1 cellular context compared by ENCODE assay signal in genomic region chr17:8288336-8289102, GRCh38.
A peak's percentile ranks its signal among the peaks of the same experiment; 100 is the strongest.
TF ChIP-seq lines count a peak whose summit lies in the region.

A gene with protein sequence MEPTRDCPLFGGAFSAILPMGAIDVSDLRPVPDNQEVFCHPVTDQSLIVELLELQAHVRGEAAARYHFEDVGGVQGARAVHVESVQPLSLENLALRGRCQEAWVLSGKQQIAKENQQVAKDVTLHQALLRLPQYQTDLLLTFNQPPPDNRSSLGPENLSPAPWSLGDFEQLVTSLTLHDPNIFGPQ (plus strand): TSS chr17:8288670. CDS start chr17:8288789, 119 bp downstream.

TF ChIP-seq in K562, 482 proteins besides CTCF, POLR2A, EP300 and RAD21 (continued from another document and continues in another):
- no peak for TF ChIP-seq HMGXB4 (CRISPR knock-in tag; IDR thresholded peaks at IDR 0.05)
- TF ChIP-seq, protein P1, sequence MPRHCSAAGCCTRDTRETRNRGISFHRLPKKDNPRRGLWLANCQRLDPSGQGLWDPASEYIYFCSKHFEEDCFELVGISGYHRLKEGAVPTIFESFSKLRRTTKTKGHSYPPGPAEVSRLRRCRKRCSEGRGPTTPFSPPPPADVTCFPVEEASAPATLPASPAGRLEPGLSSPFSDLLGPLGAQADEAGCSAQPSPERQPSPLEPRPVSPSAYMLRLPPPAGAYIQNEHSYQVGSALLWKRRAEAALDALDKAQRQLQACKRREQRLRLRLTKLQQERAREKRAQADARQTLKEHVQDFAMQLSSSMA (CRISPR knock-in tag; IDR thresholded peaks at IDR 0.05): no peak
- no peak for TF ChIP-seq ZNF717 (CRISPR knock-in tag; IDR thresholded peaks at IDR 0.05)
- no peak for TF ChIP-seq POLR3G (IDR thresholded peaks at IDR 0.05; ENCODE audit: extremely low read depth, insufficient read length, insufficient replicate concordance)
- no peak for TF ChIP-seq NCOA1 (IDR thresholded peaks at IDR 0.05; ENCODE audit: low read depth)
- TF ChIP-seq, protein P2, sequence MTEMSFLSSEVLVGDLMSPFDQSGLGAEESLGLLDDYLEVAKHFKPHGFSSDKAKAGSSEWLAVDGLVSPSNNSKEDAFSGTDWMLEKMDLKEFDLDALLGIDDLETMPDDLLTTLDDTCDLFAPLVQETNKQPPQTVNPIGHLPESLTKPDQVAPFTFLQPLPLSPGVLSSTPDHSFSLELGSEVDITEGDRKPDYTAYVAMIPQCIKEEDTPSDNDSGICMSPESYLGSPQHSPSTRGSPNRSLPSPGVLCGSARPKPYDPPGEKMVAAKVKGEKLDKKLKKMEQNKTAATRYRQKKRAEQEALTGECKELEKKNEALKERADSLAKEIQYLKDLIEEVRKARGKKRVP (CRISPR knock-in tag; IDR thresholded peaks at IDR 0.05): no peak
- no peak for TF ChIP-seq HDGF (IDR thresholded peaks at IDR 0.05)
- TF ChIP-seq CCAR2 (IDR thresholded peaks at IDR 0.05; ENCODE audit: low read depth, low read length): no peak
- no peak for TF ChIP-seq ZNF780A (CRISPR knock-in tag; IDR thresholded peaks at IDR 0.05)
- TF ChIP-seq KAT8 (IDR thresholded peaks at IDR 0.05; ENCODE audit: low read depth): no peak
- no peak for TF ChIP-seq BCL6 (CRISPR knock-in tag; IDR thresholded peaks at IDR 0.05)
- no peak for TF ChIP-seq ZBED1 (IDR thresholded peaks at IDR 0.05)
- TF ChIP-seq PTRF (tag; IDR thresholded peaks at IDR 0.05): no peak
- no peak for TF ChIP-seq HOXB6 (CRISPR knock-in tag; IDR thresholded peaks at IDR 0.05; ENCODE audit: borderline replicate concordance)
- no peak for TF ChIP-seq SETDB1 (IDR thresholded peaks at IDR 0.05; ENCODE audit: low read length)
- no peak for TF ChIP-seq TCF7 (IDR thresholded peaks at IDR 0.05; ENCODE audit: borderline replicate concordance)
- no peak for TF ChIP-seq PHB (CRISPR knock-in tag; IDR thresholded peaks at IDR 0.05)
- no peak for TF ChIP-seq JUN (IDR thresholded peaks at IDR 0.05; ENCODE audit: borderline replicate concordance, low read depth, low read length)
- no peak for TF ChIP-seq JUN (CRISPR knock-in tag; IDR thresholded peaks at IDR 0.05; ENCODE audit: borderline replicate concordance)
- TF ChIP-seq ZBTB1 (CRISPR knock-in tag; IDR thresholded peaks at IDR 0.05; ENCODE audit: borderline replicate concordance, low read depth): no peak
- TF ChIP-seq ZKSCAN8 (CRISPR knock-in tag; IDR thresholded peaks at IDR 0.05): no peak
- no peak for TF ChIP-seq NR2C2 (CRISPR knock-in tag; IDR thresholded peaks at IDR 0.05)
- peak; percentile 83 for TF ChIP-seq NR2C2 (tag; IDR thresholded peaks at IDR 0.05)
- TF ChIP-seq HDAC1 (IDR thresholded peaks at IDR 0.05): no peak
- TF ChIP-seq, protein P3, sequence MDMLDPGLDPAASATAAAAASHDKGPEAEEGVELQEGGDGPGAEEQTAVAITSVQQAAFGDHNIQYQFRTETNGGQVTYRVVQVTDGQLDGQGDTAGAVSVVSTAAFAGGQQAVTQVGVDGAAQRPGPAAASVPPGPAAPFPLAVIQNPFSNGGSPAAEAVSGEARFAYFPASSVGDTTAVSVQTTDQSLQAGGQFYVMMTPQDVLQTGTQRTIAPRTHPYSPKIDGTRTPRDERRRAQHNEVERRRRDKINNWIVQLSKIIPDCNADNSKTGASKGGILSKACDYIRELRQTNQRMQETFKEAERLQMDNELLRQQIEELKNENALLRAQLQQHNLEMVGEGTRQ (CRISPR knock-in tag; IDR thresholded peaks at IDR 0.05): peak; percentile 60
- TF ChIP-seq ZNF766 (CRISPR knock-in tag; conservative IDR thresholded peaks at IDR 0.05): no peak
- TF ChIP-seq, protein P4, sequence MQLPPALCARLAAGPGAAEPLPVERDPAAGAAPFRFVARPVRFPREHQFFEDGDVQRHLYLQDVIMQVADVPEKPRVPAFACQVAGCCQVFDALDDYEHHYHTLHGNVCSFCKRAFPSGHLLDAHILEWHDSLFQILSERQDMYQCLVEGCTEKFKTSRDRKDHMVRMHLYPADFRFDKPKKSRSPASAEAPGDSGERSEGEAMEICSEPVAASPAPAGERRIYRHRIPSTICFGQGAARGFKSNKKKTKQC (CRISPR knock-in tag; IDR thresholded peaks at IDR 0.05): no peak; the same call in 1 of the 2 replicates
- TF ChIP-seq ZC3H4 (CRISPR knock-in tag; IDR thresholded peaks at IDR 0.05; ENCODE audit: borderline replicate concordance): no peak
- 0 out of 2 replicates have a peak, but pooled peaks have one; percentile 31 for TF ChIP-seq TOE1 (IDR thresholded peaks at IDR 0.05; ENCODE audit: borderline replicate concordance)
- no peak for TF ChIP-seq TOE1 (CRISPR knock-in tag; IDR thresholded peaks at IDR 0.05; ENCODE audit: borderline replicate concordance, low read depth)
- TF ChIP-seq MGA (IDR thresholded peaks at IDR 0.05): peak; percentile 31
- no peak for TF ChIP-seq PML (IDR thresholded peaks at IDR 0.05; ENCODE audit: low read length)
- TF ChIP-seq EZH2 (IDR thresholded peaks at IDR 0.05; ENCODE audit: borderline replicate concordance, low read depth, low read length): no peak
- TF ChIP-seq SMARCA5 (IDR thresholded peaks at IDR 0.05): no peak
- TF ChIP-seq SIN3A (IDR thresholded peaks at IDR 0.05; ENCODE audit: borderline replicate concordance in 2 of 2, control insufficient read depth in 1 of 2, low read depth in 2 of 2, low read length in 2 of 2): no peak
- TF ChIP-seq, protein P5, sequence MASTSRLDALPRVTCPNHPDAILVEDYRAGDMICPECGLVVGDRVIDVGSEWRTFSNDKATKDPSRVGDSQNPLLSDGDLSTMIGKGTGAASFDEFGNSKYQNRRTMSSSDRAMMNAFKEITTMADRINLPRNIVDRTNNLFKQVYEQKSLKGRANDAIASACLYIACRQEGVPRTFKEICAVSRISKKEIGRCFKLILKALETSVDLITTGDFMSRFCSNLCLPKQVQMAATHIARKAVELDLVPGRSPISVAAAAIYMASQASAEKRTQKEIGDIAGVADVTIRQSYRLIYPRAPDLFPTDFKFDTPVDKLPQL (IDR thresholded peaks at IDR 0.05; ENCODE audit: extremely low read depth, insufficient read length): no peak
- no peak for TF ChIP-seq MEF2D (tag; conservative IDR thresholded peaks at IDR 0.05; ENCODE audit: low read depth)
- TF ChIP-seq TAL1 (IDR thresholded peaks at IDR 0.05): no peak
- no peak for TF ChIP-seq HLTF (IDR thresholded peaks at IDR 0.05)
- no peak for TF ChIP-seq ZNF23 (CRISPR knock-in tag; IDR thresholded peaks at IDR 0.05)
- no peak for TF ChIP-seq ZNF561 (CRISPR knock-in tag; conservative IDR thresholded peaks at IDR 0.05)
- peak; percentile 65; the same call in 1 of the 2 replicates for TF ChIP-seq RBFOX2 (IDR thresholded peaks at IDR 0.05; ENCODE audit: low read depth, low read length)
- TF ChIP-seq FOXP4 (CRISPR knock-in tag; IDR thresholded peaks at IDR 0.05; ENCODE audit: borderline replicate concordance): no peak
- no peak for TF ChIP-seq CREB1 (IDR thresholded peaks at IDR 0.05)
- no peak for TF ChIP-seq CREB1 (CRISPR knock-in tag; IDR thresholded peaks at IDR 0.05)
- peak; percentile 17; the same call in 1 of the 2 replicates for TF ChIP-seq POLR2AphosphoS5 (IDR thresholded peaks at IDR 0.05; ENCODE audit: control insufficient read depth, insufficient read depth, low read depth, low read length)
- no peak for TF ChIP-seq POLR2H (tag; IDR thresholded peaks at IDR 0.05; ENCODE audit: low read depth)
- no peak for TF ChIP-seq FOS (IDR thresholded peaks at IDR 0.05; ENCODE audit: extremely low read depth, insufficient read length)
